14 cellular contexts compared by ENCODE assay signal in genomic region chr1:79323240-79324025, GRCh38.
DNase-seq lines count a peak whose midpoint lies in the region; ATAC-seq, FAIRE-seq and TF ChIP-seq lines count a peak whose summit lies in the region.
"Had no signal": no experiment of that assay in that cellular context is flagged by ENCODE, and none has a peak within 500 bp of the region (broad histone marks: within the 10 kb centered on the region; RNA-seq: fewer than 3 reads in every experiment).

No MANE protein-coding gene starts in this region.

- no peak overlapping the region for H2AFZ ChIP-seq in astrocyte (ENCODE audit: low read depth, low read length)
- H2AFZ ChIP-seq in keratinocyte (ENCODE audit: control insufficient read depth, low read length), result no peak overlapping the region

- H4K20me1 ChIP-seq in astrocyte (ENCODE audit: insufficient read depth, low read length) (no peaks in the 10 kb centered on the region), keratinocyte (ENCODE audit: control insufficient read depth, extremely low read depth, insufficient read depth, low read length) (no peaks in the 10 kb centered on the region)

- H3K9me3 ChIP-seq in astrocyte (ENCODE audit: insufficient read depth, low read depth, low read length), result no peaks in the 10 kb centered on the region
- peaks cover 2% of the 10 kb centered on the region for H3K9me3 ChIP-seq in keratinocyte (ENCODE audit: control insufficient read depth, low read depth, low read length)
- H3K9me3 ChIP-seq: mucosa of descending colon, tibial artery had no signal

- no peaks in the 10 kb centered on the region for H3K79me2 ChIP-seq in astrocyte (ENCODE audit: insufficient read depth, low read length)
- no peaks in the 10 kb centered on the region for H3K79me2 ChIP-seq in keratinocyte (ENCODE audit: control insufficient read depth, insufficient read depth, low read length)

- H3K27me3 ChIP-seq in astrocyte (ENCODE audit: insufficient read depth, low read length) (no peaks in the 10 kb centered on the region), keratinocyte (ENCODE audit: control insufficient read depth, extremely low read depth, insufficient read depth, low read length) (no peaks in the 10 kb centered on the region)
- H3K27me3 ChIP-seq: esophagus muscularis mucosa, tibial artery had no signal

- peak overlapping the region; percentile 96 for H3K27ac Mint-ChIP-seq in astrocyte (ENCODE audit: unreplicated experiment)
- H3K27ac Mint-ChIP-seq: activated naive CD4-positive, alpha-beta T cell treated with anti-CD3 and anti-CD28 coated beads, Interleukin-2, amount 50 U/mL, for 24 hours had no signal

- H3K36me3 ChIP-seq in astrocyte (ENCODE audit: insufficient read depth, low read length) (no peaks in the 10 kb centered on the region), keratinocyte (ENCODE audit: control insufficient read depth in 2 of 2, extremely low read depth in 1 of 2, insufficient read depth in 2 of 2, low read length in 2 of 2) (no peaks in the 10 kb centered on the region)
- H3K36me3 ChIP-seq: esophagus muscularis mucosa, tibial artery had no signal

- H3K36me3 Mint-ChIP-seq in astrocyte (ENCODE audit: low read depth, unreplicated experiment), result peaks cover 2% of the 10 kb centered on the region
- H3K36me3 Mint-ChIP-seq: activated naive CD4-positive, alpha-beta T cell treated with anti-CD3 and anti-CD28 coated beads, Interleukin-2, amount 50 U/mL, for 24 hours had no signal

- dilution Hi-C loops in keratinocyte (cut with MboI; ENCODE audit: extremely low pct_ligation_motif_present, low sequenced_read_pairs), result no loop called here

- H3K9ac ChIP-seq in astrocyte (ENCODE audit: low read length) (peak overlapping the region; percentile 38), keratinocyte (ENCODE audit: control insufficient read depth, extremely low read depth, insufficient read depth, low read length) (no peak overlapping the region)

- peaks cover 13% of the 10 kb centered on the region for H3K4me1 ChIP-seq in astrocyte (ENCODE audit: insufficient read depth, low read length)
- H3K4me1 ChIP-seq in keratinocyte (ENCODE audit: control insufficient read depth, extremely low read depth, insufficient read depth, low read length), result peaks cover 7% of the 10 kb centered on the region
- H3K4me1 ChIP-seq: esophagus muscularis mucosa had no signal

- peak overlapping the region; percentile 10 for H3K4me3 Mint-ChIP-seq in astrocyte (ENCODE audit: unreplicated experiment)
- H3K4me3 Mint-ChIP-seq: activated naive CD4-positive, alpha-beta T cell treated with anti-CD3 and anti-CD28 coated beads, Interleukin-2, amount 50 U/mL, for 24 hours had no signal

- TF ChIP-seq CTCF in astrocyte (IDR thresholded peaks at IDR 0.05; ENCODE audit: insufficient read depth, low read depth, low read length) (no peak), keratinocyte (optimal IDR thresholded peaks at IDR 0.05 in 1 of 3, IDR thresholded peaks at IDR 0.05 in 1 of 3, conservative IDR thresholded peaks at IDR 0.05 in 1 of 3; ENCODE audit: extremely low read depth in 1 of 3, insufficient read depth in 2 of 3, low read length in 3 of 3) (no peak)

- H3K27ac ChIP-seq in astrocyte (ENCODE audit: low read depth, low read length) (peak overlapping the region; percentile 82), keratinocyte (ENCODE audit: control insufficient read depth, insufficient read depth, low read length) (peak overlapping the region; percentile 48)
- H3K27ac ChIP-seq: esophagus muscularis mucosa, tibial artery had no signal

- FAIRE-seq in HTR-8/SVneo (lab: Jason Lieb, UNC) (no peak), astrocyte (lab: Jason Lieb, UNC) (peak; percentile 100), keratinocyte (lab: Jason Lieb, UNC) (peak; percentile 64)

- H3K4me3 ChIP-seq in astrocyte (ENCODE audit: insufficient read depth, low read depth, low read length) (no peak overlapping the region), keratinocyte (ENCODE audit: control insufficient read depth in 2 of 3, extremely low read depth in 1 of 3, insufficient read depth in 2 of 3, low read depth in 1 of 3, low read length in 3 of 3) (no peak overlapping the region)
- H3K4me3 ChIP-seq: esophagus muscularis mucosa, mucosa of descending colon, tibial artery had no signal

- ATAC-seq in HG03196 (IDR thresholded peaks at IDR 0.05; ENCODE audit: unreplicated experiment) (no peak), HG03108 (IDR thresholded peaks at IDR 0.05; ENCODE audit: unreplicated experiment) (no peak), GM21423 (IDR thresholded peaks at IDR 0.05; ENCODE audit: unreplicated experiment) (no peak)
- ATAC-seq: mucosa of descending colon had no signal

- DNase-seq in AG08396 (ENCODE audit: low spot score) (peak; percentile 50), HTR-8/SVneo (ENCODE audit: insufficient read length, low spot score) (peak; percentile 25), astrocyte (ENCODE audit: low read depth) (peak; percentile 98), keratinocyte (ENCODE audit: low read depth, low spot score) (peak; percentile 42), NCI-H1105 (lab: John Stamatoyannopoulos, UW) (no peak)
- DNase-seq: activated CD4-positive, CD25-positive, alpha-beta regulatory T cell treated with anti-CD3 and anti-CD28 coated beads, Interleukin-2, amount 50 U/mL, for 72 hours; mucosa of descending colon; stimulated activated CD4-positive, alpha-beta T cell treated with anti-CD3 and anti-CD28 coated beads, Interleukin-2, amount 100 ng/mL, for 48 hours; tibial artery had no signal

- H3K27me3 Mint-ChIP-seq in astrocyte (ENCODE audit: low read depth, unreplicated experiment), result no peaks in the 10 kb centered on the region
- H3K27me3 Mint-ChIP-seq: activated naive CD4-positive, alpha-beta T cell treated with anti-CD3 and anti-CD28 coated beads, Interleukin-2, amount 50 U/mL, for 24 hours had no signal

- peaks cover 12% of the 10 kb centered on the region for H3K4me1 Mint-ChIP-seq in astrocyte (ENCODE audit: low read depth, unreplicated experiment)
- H3K4me1 Mint-ChIP-seq: activated naive CD4-positive, alpha-beta T cell treated with anti-CD3 and anti-CD28 coated beads, Interleukin-2, amount 50 U/mL, for 24 hours had no signal

- H3K4me2 ChIP-seq in astrocyte (ENCODE audit: low read length), result peak overlapping the region; percentile 39
- no peak overlapping the region for H3K4me2 ChIP-seq in keratinocyte (ENCODE audit: control insufficient read depth, extremely low read depth, insufficient read depth, low read depth, low read length)

- H3K9me1 ChIP-seq in keratinocyte (ENCODE audit: control insufficient read depth, extremely low read depth, insufficient read depth, low read length), result no peaks in the 10 kb centered on the region

- peaks cover 7% of the 10 kb centered on the region for H3K9me3 Mint-ChIP-seq in astrocyte (ENCODE audit: unreplicated experiment)
